ENCODE assay signal across 12 cellular contexts in the genomic region with DNA sequence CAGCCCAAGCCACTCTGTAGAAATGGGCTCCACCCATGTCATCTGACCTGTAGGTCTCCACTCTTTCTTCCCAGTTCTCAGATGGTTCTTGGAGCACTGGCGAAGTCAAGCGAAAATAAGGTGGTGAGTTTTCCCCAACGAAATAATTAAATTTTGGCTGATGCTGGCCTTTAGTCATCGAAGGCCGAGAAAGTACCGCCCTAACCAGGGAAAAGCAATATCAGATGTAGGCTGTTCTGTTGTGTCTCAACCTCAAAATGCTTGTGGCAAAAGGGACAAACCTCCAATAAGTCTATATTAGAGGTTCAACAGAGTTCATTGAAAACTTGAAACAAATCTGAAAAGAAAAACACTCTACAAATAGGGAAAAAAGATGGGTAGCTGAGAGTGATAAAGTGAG. TPM values are rescaled to one million over a fixed set of nuclear protein-coding genes. Genes with fewer than 3 reads are reported as not detected.
DNase-seq lines count a peak whose midpoint lies in the region; ATAC-seq and TF ChIP-seq lines count a peak whose summit lies in the region.
"Had no signal": no experiment of that assay in that cellular context is flagged by ENCODE, and none has a peak within 500 bp of the region (broad histone marks: within the 10 kb centered on the region; RNA-seq: fewer than 3 reads in every experiment).

No MANE protein-coding gene starts in this region.

- no peaks in the 10 kb centered on the region for H3K9me3 Mint-ChIP-seq in activated T-cell treated with anti-CD3 and anti-CD28 coated beads, Interleukin-2, amount 50 U/mL, for 4 hours
- no peaks in the 10 kb centered on the region for H3K9me3 Mint-ChIP-seq in activated T-cell treated with anti-CD3 and anti-CD28 coated beads, Interleukin-2, amount 50 U/mL, for 72 hours
- H3K9me3 Mint-ChIP-seq in stimulated activated naive B cell treated with anti-CD40 and anti-IgM and Interleukin-4, amounts not matched to agents 10 μg/mL and 1 μg/mL and 100 μg/mL, for 72 hours: no peaks in the 10 kb centered on the region

- H3K4me3 Mint-ChIP-seq in activated T-cell treated with anti-CD3 and anti-CD28 coated beads, Interleukin-2, amount 50 U/mL, for 4 hours: peak overlapping the region; percentile 19
- peak overlapping the region in 1 of 2 donors; percentile 44 for H3K4me3 Mint-ChIP-seq in activated T-cell treated with anti-CD3 and anti-CD28 coated beads, Interleukin-2, amount 50 U/mL, for 72 hours
- peak overlapping the region; percentile 73 for H3K4me3 Mint-ChIP-seq in stimulated activated naive B cell treated with anti-CD40 and anti-IgM and Interleukin-4, amounts not matched to agents 10 μg/mL and 1 μg/mL and 100 μg/mL, for 72 hours

- H3K36me3 ChIP-seq in SU-DHL-6 (ENCODE audit: low read length): no peaks in the 10 kb centered on the region
- H3K36me3 ChIP-seq: esophagus muscularis mucosa had no signal

- peaks cover 26% of the 10 kb centered on the region for H3K4me1 Mint-ChIP-seq in activated T-cell treated with anti-CD3 and anti-CD28 coated beads, Interleukin-2, amount 50 U/mL, for 4 hours (ENCODE audit: low read depth)
- H3K4me1 Mint-ChIP-seq in activated T-cell treated with anti-CD3 and anti-CD28 coated beads, Interleukin-2, amount 50 U/mL, for 72 hours (ENCODE audit: low read depth): peaks cover 15% of the 10 kb centered on the region
- peaks cover 39 to 71% of the 10 kb centered on the region in 2 donors for H3K4me1 Mint-ChIP-seq in stimulated activated naive B cell treated with anti-CD40 and anti-IgM and Interleukin-4, amounts not matched to agents 10 μg/mL and 1 μg/mL and 100 μg/mL, for 72 hours

- peak overlapping the region; percentile 92 for H3K4me2 ChIP-seq in SU-DHL-6 (ENCODE audit: low read depth, low read length, poor library complexity, severe bottlenecking)
- H3K4me2 ChIP-seq: A549 had no signal

- H3K9me2 ChIP-seq in SU-DHL-6 (replicated peaks; ENCODE audit: insufficient read depth, low read length): no peaks in the 10 kb centered on the region

- H3F3A ChIP-seq in SU-DHL-6 (ENCODE audit: insufficient read depth): peaks cover 83% of the 10 kb centered on the region

- in situ Hi-C loops in GM13976 (cut with MboI; ENCODE audit: low sequenced_read_pairs, unreplicated experiment): no loop called here

- TF ChIP-seq CTCF in SU-DHL-6 (IDR thresholded peaks at IDR 0.05; ENCODE audit: insufficient read depth, low read length, poor library complexity, severe bottlenecking) (no peak), GM13976 (IDR thresholded peaks at IDR 0.05; ENCODE audit: borderline replicate concordance, control extremely low read depth, extremely low read depth, insufficient read depth, missing control alignments) (no peak)

- no peaks in the 10 kb centered on the region for H3K9me3 ChIP-seq in SU-DHL-6 (ENCODE audit: insufficient read depth, low read length)
- H3K9me3 ChIP-seq: A549, esophagus muscularis mucosa had no signal

- no peaks in the 10 kb centered on the region for H3K36me3 Mint-ChIP-seq in activated T-cell treated with anti-CD3 and anti-CD28 coated beads, Interleukin-2, amount 50 U/mL, for 4 hours (ENCODE audit: insufficient read depth)
- H3K36me3 Mint-ChIP-seq in activated T-cell treated with anti-CD3 and anti-CD28 coated beads, Interleukin-2, amount 50 U/mL, for 72 hours (ENCODE audit: insufficient read depth in 2 of 2): no peaks in the 10 kb centered on the region
- H3K36me3 Mint-ChIP-seq in stimulated activated naive B cell treated with anti-CD40 and anti-IgM and Interleukin-4, amounts not matched to agents 10 μg/mL and 1 μg/mL and 100 μg/mL, for 72 hours: no peaks in the 10 kb centered on the region

- peaks cover 63% of the 10 kb centered on the region for H3K79me2 ChIP-seq in SU-DHL-6 (ENCODE audit: insufficient read depth, low read length)

- H3K4me3 ChIP-seq in SU-DHL-6 (ENCODE audit: insufficient read depth, low read length, poor library complexity, severe bottlenecking): peak overlapping the region; percentile 53
- H3K4me3 ChIP-seq: A549, esophagus muscularis mucosa had no signal

- H3K27ac ChIP-seq in SU-DHL-6 (ENCODE audit: low read depth, low read length): peak overlapping the region; percentile 99
- H3K27ac ChIP-seq: A549 had no signal

- H3K9ac ChIP-seq in SU-DHL-6 (ENCODE audit: low read length): peak overlapping the region; percentile 83

- no peak overlapping the region for H2AFZ ChIP-seq in SU-DHL-6 (ENCODE audit: low read depth, low read length, severe bottlenecking)

- no peak for DNase-seq in activated T-cell treated with anti-CD3 and anti-CD28 coated beads, Interleukin-2, amount 50 U/mL, for 4 hours
- no peak for DNase-seq in activated T-cell treated with anti-CD3 and anti-CD28 coated beads, Interleukin-2, amount 50 U/mL, for 72 hours
- DNase-seq in stimulated activated naive B cell treated with anti-CD40 and anti-IgM and Interleukin-4, amounts not matched to agents 10 μg/mL and 1 μg/mL and 100 μg/mL, for 72 hours: no peak
- DNase-seq in GM13976 (ENCODE audit: low spot score): no peak
- no peak for DNase-seq in stimulated activated CD4-positive, alpha-beta T cell treated with anti-CD3 and anti-CD28 coated beads, Interleukin-15, amount 100 ng/mL, for 24 hours
- DNase-seq: anterior cingulate cortex; stimulated activated naive CD4-positive, alpha-beta T cell treated with Interleukin-2 at 50 U/mL for 16 hours had no signal

- no peaks in the 10 kb centered on the region for H4K20me1 ChIP-seq in SU-DHL-6 (ENCODE audit: low read depth, low read length)

- no peak for ATAC-seq in activated T-cell treated with anti-CD3 and anti-CD28 coated beads, Interleukin-2, amount 50 U/mL, for 4 hours
- ATAC-seq in activated T-cell treated with anti-CD3 and anti-CD28 coated beads, Interleukin-2, amount 50 U/mL, for 72 hours (replicated peaks in 1 of 2): no peak
- ATAC-seq in HG02852 (IDR thresholded peaks at IDR 0.05; ENCODE audit: unreplicated experiment) (peak; percentile 3), GM19455 (IDR thresholded peaks at IDR 0.05; ENCODE audit: unreplicated experiment) (no peak)
- peak; percentile 12 to 17 for ATAC-seq in stimulated activated naive B cell treated with anti-CD40 and anti-IgM and Interleukin-4, amounts not matched to agents 10 μg/mL and 1 μg/mL and 100 μg/mL, for 72 hours (replicated peaks)
- ATAC-seq: A549 had no signal

- H3K27me3 Mint-ChIP-seq in activated T-cell treated with anti-CD3 and anti-CD28 coated beads, Interleukin-2, amount 50 U/mL, for 4 hours (ENCODE audit: low read depth): no peaks in the 10 kb centered on the region
- H3K27me3 Mint-ChIP-seq in activated T-cell treated with anti-CD3 and anti-CD28 coated beads, Interleukin-2, amount 50 U/mL, for 72 hours (ENCODE audit: low read depth): no peaks in the 10 kb centered on the region
- no peaks in the 10 kb centered on the region for H3K27me3 Mint-ChIP-seq in stimulated activated naive B cell treated with anti-CD40 and anti-IgM and Interleukin-4, amounts not matched to agents 10 μg/mL and 1 μg/mL and 100 μg/mL, for 72 hours

- H3K27me3 ChIP-seq in SU-DHL-6 (ENCODE audit: low read length): no peaks in the 10 kb centered on the region
- H3K27me3 ChIP-seq: esophagus muscularis mucosa had no signal

- no peak overlapping the region for H3K27ac Mint-ChIP-seq in activated T-cell treated with anti-CD3 and anti-CD28 coated beads, Interleukin-2, amount 50 U/mL, for 72 hours
- H3K27ac Mint-ChIP-seq in stimulated activated naive B cell treated with anti-CD40 and anti-IgM and Interleukin-4, amounts not matched to agents 10 μg/mL and 1 μg/mL and 100 μg/mL, for 72 hours: peak overlapping the region; percentile 96

RNA-seq across cellular contexts. Expression of a gene that starts 48.6 kb away (rescaled TPM):
- total RNA-seq in activated T-cell treated with anti-CD3 and anti-CD28 coated beads, Interleukin-2, amount 50 U/mL, for 4 hours: 10 to 100 TPM; 19.2 to 39.0 (median 25.6) TPM
- 10 to 100 TPM; 53.4 to 71.1 TPM for total RNA-seq in activated T-cell treated with anti-CD3 and anti-CD28 coated beads, Interleukin-2, amount 50 U/mL, for 72 hours

Comparison
In these comparisons a context has a peak if more than half of its experiments do, and no peak if none do; other contexts are left out.
1. ATAC-seq: peak in HG02852 (single experiment) and stimulated activated naive B cell treated with anti-CD40 and anti-IgM and Interleukin-4, amounts not matched to agents 10 μg/mL and 1 μg/mL and 100 μg/mL, for 72 hours (2 of 2); none in activated T-cell treated with anti-CD3 and anti-CD28 coated beads, Interleukin-2, amount 50 U/mL, for 4 hours (0 of 2), activated T-cell treated with anti-CD3 and anti-CD28 coated beads, Interleukin-2, amount 50 U/mL, for 72 hours (0 of 2) and GM19455 (single experiment).